ENCODE assay signal across 1 cellular context in genomic region chr11:9565822-9566560, GRCh38.
TF ChIP-seq lines count a peak whose summit lies in the region.

No MANE protein-coding gene starts in this region.

TF ChIP-seq in GM12878, 131 proteins besides CTCF, POLR2A, EP300 and RAD21 (continued from another document):
- TF ChIP-seq PKNOX1 (IDR thresholded peaks at IDR 0.05), result peak; percentile 82
- peak; percentile 80; the same call in 1 of the 2 replicates for TF ChIP-seq NFIC (IDR thresholded peaks at IDR 0.05; ENCODE audit: low read depth, low read length)
- no peak for TF ChIP-seq HDAC6 (IDR thresholded peaks at IDR 0.05; ENCODE audit: unreplicated experiment)
- TF ChIP-seq ZBED1 (IDR thresholded peaks at IDR 0.05; ENCODE audit: borderline replicate concordance), result no peak; the same call in 1 of the 2 replicates
